ENCODE assay signal across 34 cellular contexts in genomic region chrX:133159205-133159604, GRCh38. TPM values are rescaled to one million over a fixed set of nuclear protein-coding genes. Genes with fewer than 3 reads are reported as not detected.
"Had no signal": no experiment of that assay in that cellular context is flagged by ENCODE, and none has a peak within 500 bp of the region (broad histone marks: within the 10 kb centered on the region; RNA-seq: fewer than 3 reads in every experiment).

No MANE protein-coding gene starts in this region.

- H3K27me3 ChIP-seq: neural progenitor cell, ovary, suprapubic skin, testis, tibial artery, upper lobe of left lung, vagina had no signal

- H3K4me1 ChIP-seq: neural progenitor cell, parathyroid adenoma, psoas muscle, spleen, suprapubic skin, testis, tibial artery, upper lobe of left lung, vagina had no signal

- H3K79me2 ChIP-seq: parathyroid adenoma had no signal

- DNase-seq: natural killer cell; occipital lobe; ovary; psoas muscle; right cardiac atrium; spleen; stimulated activated CD4-positive, alpha-beta T cell treated with anti-CD3 and anti-CD28 coated beads, Interleukin-12 subunit alpha, Interleukin-12 subunit beta, amount 100 ng/mL, for 4 hours; stimulated activated CD4-positive, alpha-beta T cell treated with anti-CD3 and anti-CD28 coated beads, Interleukin-1b, Interleukin-23, amount 100 ng/mL, for 48 hours; stimulated activated CD4-positive, alpha-beta T cell treated with anti-CD3 and anti-CD28 coated beads, Interleukin-4, amount 100 ng/mL, for 1 hour; stimulated activated CD4-positive, alpha-beta T cell treated with anti-CD3 and anti-CD28 coated beads, Interleukin-4, amount 100 ng/mL, for 4 hours; stimulated activated CD8-positive, alpha-beta memory T cell treated with anti-CD3 and anti-CD28 coated beads, Interleukin-4, amount 100 ng/mL, for 48 hours; stimulated activated naive CD4-positive, alpha-beta T cell; stimulated activated naive CD8-positive, alpha-beta T cell treated with anti-CD3 and anti-CD28 coated beads, Interleukin-15, amount 100 ng/mL, for 72 hours; stimulated activated naive CD8-positive, alpha-beta T cell treated with anti-CD3 and anti-CD28 coated beads, Interleukin-15, Interleukin-2, amounts not matched to agents 100 U/mL and 50 U/mL, for 24 hours; substantia nigra; testis; tibial artery; trophoblast cell had no signal

- ATAC-seq: natural killer cell; psoas muscle; right cardiac atrium; sciatic nerve; stimulated activated memory B cell treated with anti-CD40 and anti-IgM and Interleukin-4, amounts not matched to agents 10 μg/mL and 1 μg/mL and 100 μg/mL, for 72 hours; stimulated activated naive CD8-positive, alpha-beta T cell treated with anti-CD3 and anti-CD28 coated beads, Interleukin-15, amount 100 ng/mL, for 72 hours; stimulated activated naive CD8-positive, alpha-beta T cell treated with anti-CD3 and anti-CD28 coated beads, Interleukin-15, Interleukin-2, amounts not matched to agents 100 U/mL and 50 U/mL, for 24 hours had no signal

- FAIRE-seq: urothelium cell line had no signal

- H3K4me3 ChIP-seq: neural progenitor cell, ovary, psoas muscle, skin epidermis, smooth muscle cell, spleen, suprapubic skin, testis, tibial artery, upper lobe of left lung, vagina had no signal

- H3K27ac ChIP-seq: neural progenitor cell, ovary, parathyroid adenoma, psoas muscle, skin epidermis, spleen, suprapubic skin, testis, tibial artery, upper lobe of left lung, vagina had no signal

- H3K4me2 ChIP-seq: neural progenitor cell, smooth muscle cell had no signal

- H3K9ac ChIP-seq: neural progenitor cell, parathyroid adenoma had no signal

- H2AFZ ChIP-seq: neural progenitor cell, parathyroid adenoma had no signal

- H3K36me3 ChIP-seq: neural progenitor cell, ovary, spleen, suprapubic skin, tibial artery, upper lobe of left lung, vagina had no signal

- H3K9me3 ChIP-seq: ovary, psoas muscle, suprapubic skin, testis, vagina had no signal

RNA-seq across cellular contexts. Expression of gene TFDP3, which starts 58.9 kb away (rescaled TPM):
- total RNA-seq: natural killer cell, occipital lobe, osteoblast, ovary, progenitor cell of endocrine pancreas, psoas muscle, renal cortical epithelial cell, right cardiac atrium, sciatic nerve, smooth muscle cell, spleen, suprapubic skin, upper lobe of left lung, ureter, vagina had no signal
- polyA plus RNA-seq: neural cell, ovary, psoas muscle, right cardiac atrium, smooth muscle cell, spleen, thymus had no signal
